In the genomic region with DNA sequence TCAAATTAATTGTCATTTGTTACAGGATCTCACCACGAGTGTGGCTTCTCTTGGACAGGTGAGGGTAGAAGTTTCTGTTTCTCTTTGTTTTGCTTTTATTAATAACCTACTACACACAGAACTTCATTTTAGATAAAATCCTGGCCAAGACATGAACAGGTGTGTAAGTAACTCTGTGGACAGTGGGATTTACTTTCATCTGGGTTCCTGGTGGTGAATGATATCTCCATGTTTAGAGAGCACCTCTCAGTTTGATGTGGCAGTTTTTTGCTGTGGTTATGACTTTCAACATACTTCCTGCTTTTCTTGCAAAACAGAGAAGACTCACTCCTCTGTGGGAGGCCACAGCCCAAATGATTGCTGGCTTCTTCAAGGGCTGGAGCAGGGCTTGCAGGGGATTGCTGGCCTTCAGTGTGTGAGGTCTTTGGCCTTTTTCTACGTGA, we compare ENCODE assay signal across 9 cellular contexts.
DNase-seq lines count a peak whose midpoint lies in the region; ATAC-seq and TF ChIP-seq lines count a peak whose summit lies in the region.
"Had no signal": no experiment of that assay in that cellular context is flagged by ENCODE, and none has a peak within 500 bp of the region (broad histone marks: within the 10 kb centered on the region; RNA-seq: fewer than 3 reads in every experiment).

No MANE protein-coding gene starts in this region.

- H3K4me3 ChIP-seq in gastroesophageal sphincter = no peak overlapping the region

- no peaks in the 10 kb centered on the region for H3K36me3 Mint-ChIP-seq in stimulated activated memory B cell treated with anti-CD40 and anti-IgM and Interleukin-4, amounts not matched to agents 10 μg/mL and 1 μg/mL and 100 μg/mL, for 72 hours

- peaks cover 6% of the 10 kb centered on the region for H3K9me3 Mint-ChIP-seq in stimulated activated memory B cell treated with anti-CD40 and anti-IgM and Interleukin-4, amounts not matched to agents 10 μg/mL and 1 μg/mL and 100 μg/mL, for 72 hours

- no peaks in the 10 kb centered on the region for H3K36me3 ChIP-seq in gastroesophageal sphincter

- ATAC-seq in HG03342 (IDR thresholded peaks at IDR 0.05; ENCODE audit: unreplicated experiment) (peak; percentile 50), gastroesophageal sphincter (peak; percentile 79)
- peak; percentile 72 for ATAC-seq in stimulated activated memory B cell treated with anti-CD40 and anti-IgM and Interleukin-4, amounts not matched to agents 10 μg/mL and 1 μg/mL and 100 μg/mL, for 72 hours

- H3K9me3 ChIP-seq in gastroesophageal sphincter = peaks cover 0 to 8% (median 0%) of the 10 kb centered on the region in 3 donors

- no peak for TF ChIP-seq POLR2A in gastroesophageal sphincter (IDR thresholded peaks at IDR 0.05)

- no peaks in the 10 kb centered on the region for H3K27me3 ChIP-seq in gastroesophageal sphincter

- peaks cover 0 to 17% (median 0%) of the 10 kb centered on the region in 3 donors for H3K4me1 ChIP-seq in gastroesophageal sphincter

- TF ChIP-seq CTCF in gastroesophageal sphincter (IDR thresholded peaks at IDR 0.05) = no peak

- peak overlapping the region; percentile 43 to 83 (median 80) for H3K27ac ChIP-seq in gastroesophageal sphincter
- H3K27ac ChIP-seq: 22Rv1 had no signal

- WGBS in gastroesophageal sphincter (ENCODE audit: low coverage in 1 of 2), 2 donors = 43 to 80% methylated on average over 1 to 2 of the region's 2 CpGs

- H3K27ac Mint-ChIP-seq in stimulated activated memory B cell treated with anti-CD40 and anti-IgM and Interleukin-4, amounts not matched to agents 10 μg/mL and 1 μg/mL and 100 μg/mL, for 72 hours = peak overlapping the region; percentile 91

- DNase-seq in NK-92 treated with Interleukin-12 subunit alpha and Interleukin-12 subunit beta, amount 100 ng/mL, for 24 hours (lab: John Stamatoyannopoulos, UW) = peak; percentile 61
- DNase-seq in NK-92 (lab: John Stamatoyannopoulos, UW; ENCODE audit: unreplicated experiment) (no peak), T-helper 9 cell (no peak), A172 (ENCODE audit: low spot score) (no peak)
- peak; percentile 42 to 55 for DNase-seq in activated CD4-positive, alpha-beta T cell treated with anti-CD3 and anti-CD28 coated beads, Interleukin-2, amount 50 U/mL, for 48 hours

- peaks cover 72% of the 10 kb centered on the region for H3K4me1 Mint-ChIP-seq in stimulated activated memory B cell treated with anti-CD40 and anti-IgM and Interleukin-4, amounts not matched to agents 10 μg/mL and 1 μg/mL and 100 μg/mL, for 72 hours

- H3K4me3 Mint-ChIP-seq in stimulated activated memory B cell treated with anti-CD40 and anti-IgM and Interleukin-4, amounts not matched to agents 10 μg/mL and 1 μg/mL and 100 μg/mL, for 72 hours = peak overlapping the region; percentile 63

- no peak for TF ChIP-seq EP300 in gastroesophageal sphincter (IDR thresholded peaks at IDR 0.05)

- H3K27me3 Mint-ChIP-seq in stimulated activated memory B cell treated with anti-CD40 and anti-IgM and Interleukin-4, amounts not matched to agents 10 μg/mL and 1 μg/mL and 100 μg/mL, for 72 hours = no peaks in the 10 kb centered on the region

Comparison
In these comparisons a context has a peak if more than half of its experiments do, and no peak if none do; other contexts are left out.
1. DNase-seq: peak in NK-92 treated with Interleukin-12 subunit alpha and Interleukin-12 subunit beta, amount 100 ng/mL, for 24 hours (single experiment) and activated CD4-positive, alpha-beta T cell treated with anti-CD3 and anti-CD28 coated beads, Interleukin-2, amount 50 U/mL, for 48 hours (2 of 2); none in NK-92 (single experiment), T-helper 9 cell (single experiment) and A172 (single experiment).
2. Peak in every context shown above with its lines, with median percentiles within 50 percentile points of each other: ATAC-seq.